ENCODE assay signal across 13 cellular contexts in the genomic region with DNA sequence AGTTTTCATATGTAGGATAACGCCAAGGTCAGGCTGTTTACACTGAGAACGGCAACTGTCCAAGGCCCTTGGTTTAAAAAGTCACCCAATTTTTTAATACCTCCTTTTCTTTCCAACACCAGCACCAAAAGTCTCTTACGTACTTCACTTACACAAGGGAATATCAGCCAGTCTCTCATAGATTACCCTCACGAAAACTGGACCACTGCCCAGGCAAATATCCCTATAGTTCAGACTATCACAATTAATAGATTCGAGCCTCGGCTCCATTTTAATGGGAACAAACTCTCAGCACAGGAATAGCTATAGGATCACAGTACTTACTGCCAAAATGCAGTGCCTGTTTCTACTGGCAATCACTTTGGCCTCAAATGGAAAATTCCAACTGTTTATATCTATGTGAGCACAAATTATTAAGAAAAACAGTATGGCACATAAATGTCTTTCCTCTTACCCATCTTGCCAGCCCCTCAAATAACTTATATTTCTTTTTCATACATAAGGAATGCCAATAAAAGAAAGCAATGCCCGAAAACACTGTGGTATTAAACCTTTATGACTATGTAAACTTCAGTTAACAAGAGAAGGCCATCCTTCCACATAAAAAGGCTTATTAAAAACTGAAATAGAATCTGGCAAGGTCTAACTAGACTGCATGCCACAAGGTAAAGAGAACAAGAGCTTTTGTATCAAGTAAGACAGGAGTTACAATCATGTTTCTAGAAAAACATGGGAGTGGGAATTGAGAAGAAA.
A peak's percentile ranks its signal among the peaks of the same experiment; 100 is the strongest.
DNase-seq lines count a peak whose midpoint lies in the region; ATAC-seq and TF ChIP-seq lines count a peak whose summit lies in the region.
"Had no signal": no experiment of that assay in that cellular context is flagged by ENCODE, and none has a peak within 500 bp of the region (broad histone marks: within the 10 kb centered on the region; RNA-seq: fewer than 3 reads in every experiment).

No MANE protein-coding gene starts in this region.

- H3K4me3 Mint-ChIP-seq in CD4-positive, CD25-positive, alpha-beta regulatory T cell = peak overlapping the region; percentile 6 to 72 (median 19)
- no peak overlapping the region for H3K4me3 Mint-ChIP-seq in type B pancreatic cell
- H3K4me3 Mint-ChIP-seq: activated T-cell treated with anti-CD3 and anti-CD28 coated beads, Interleukin-2, amount 50 U/mL, for 4 hours; immature natural killer cell; natural killer cell had no signal

- TF ChIP-seq CTCF in coronary artery (IDR thresholded peaks at IDR 0.05) = no peak
- TF ChIP-seq CTCF in psoas muscle (IDR thresholded peaks at IDR 0.05) = no peak
- no peak for TF ChIP-seq CTCF in type B pancreatic cell (conservative IDR thresholded peaks at IDR 0.05)

- ATAC-seq in CD4-positive, CD25-positive, alpha-beta regulatory T cell (ENCODE audit: low read depth in 2 of 2) = no peak
- ATAC-seq in psoas muscle (no peak), HG02759 (IDR thresholded peaks at IDR 0.05; ENCODE audit: unreplicated experiment) (no peak)
- ATAC-seq: activated T-cell treated with anti-CD3 and anti-CD28 coated beads, Interleukin-2, amount 50 U/mL, for 4 hours; natural killer cell had no signal

- H3K27me3 ChIP-seq in CD4-positive, CD25-positive, alpha-beta regulatory T cell (ENCODE audit: control insufficient read depth, insufficient read depth, low read length) = no peaks in the 10 kb centered on the region
- H3K27me3 ChIP-seq in MG63 (no peaks in the 10 kb centered on the region), psoas muscle (ENCODE audit: insufficient read depth in 3 of 3, low read length in 2 of 3) (no peaks in the 10 kb centered on the region)

- WGBS in psoas muscle, 3 donors = 34 to 42% (median 35%) methylated on average over 7 of the region's 7 CpGs

- no peaks in the 10 kb centered on the region for H3K9me3 ChIP-seq in CD4-positive, CD25-positive, alpha-beta regulatory T cell (ENCODE audit: control insufficient read depth in 2 of 2, low read length in 2 of 2)
- H3K9me3 ChIP-seq in MG63 (no peaks in the 10 kb centered on the region), psoas muscle (no peaks in the 10 kb centered on the region)

- no peak overlapping the region for H3K27ac ChIP-seq in CD4-positive, CD25-positive, alpha-beta regulatory T cell (ENCODE audit: insufficient read depth, low read length, poor library complexity, severe bottlenecking)
- H3K27ac ChIP-seq in coronary artery (peak overlapping the region; percentile 70 to 78), psoas muscle (peak overlapping the region; percentile 98)

- no peaks in the 10 kb centered on the region for H3K27me3 Mint-ChIP-seq in CD4-positive, CD25-positive, alpha-beta regulatory T cell
- H3K27me3 Mint-ChIP-seq in type B pancreatic cell = no peaks in the 10 kb centered on the region

- no peak for DNase-seq in CD4-positive, CD25-positive, alpha-beta regulatory T cell
- DNase-seq in MG63 = peak; percentile 43
- no peak for DNase-seq in coronary artery (ENCODE audit: low spot score)
- DNase-seq in psoas muscle = no peak
- DNase-seq in NCI-H526 (lab: John Stamatoyannopoulos, UW) = no peak
- no peak for DNase-seq in T-helper 2 cell
- no peak for DNase-seq in type B pancreatic cell (ENCODE audit: extremely low spot score, unreplicated experiment)
- DNase-seq: activated T-cell treated with anti-CD3 and anti-CD28 coated beads, Interleukin-2, amount 50 U/mL, for 4 hours; immature natural killer cell; natural killer cell; NCI-H510A treated with DMSO at 0.1 percent for 48 hours; SHP77 had no signal

- H3K4me1 Mint-ChIP-seq in CD4-positive, CD25-positive, alpha-beta regulatory T cell = peaks cover 40 to 56% (median 44%) of the 10 kb centered on the region in 4 donors
- H3K4me1 Mint-ChIP-seq in type B pancreatic cell (ENCODE audit: unreplicated experiment) = peaks cover 37% of the 10 kb centered on the region

- H3K27ac Mint-ChIP-seq in CD4-positive, CD25-positive, alpha-beta regulatory T cell = peak overlapping the region in 1 of 3 donors; percentile 71
- H3K27ac Mint-ChIP-seq in type B pancreatic cell = no peak overlapping the region
- H3K27ac Mint-ChIP-seq: immature natural killer cell, natural killer cell had no signal

- intact Hi-C loops in psoas muscle (cut with DNase I) = no loop called here

- peak overlapping the region; percentile 15 for H3K4me3 ChIP-seq in CD4-positive, CD25-positive, alpha-beta regulatory T cell (ENCODE audit: low read depth, low read length)
- H3K4me3 ChIP-seq in MG63 (no peak overlapping the region), coronary artery (peak overlapping the region; percentile 36), psoas muscle (no peak overlapping the region)

- no peaks in the 10 kb centered on the region for H3K9me3 Mint-ChIP-seq in CD4-positive, CD25-positive, alpha-beta regulatory T cell
- H3K9me3 Mint-ChIP-seq in type B pancreatic cell = no peaks in the 10 kb centered on the region
- H3K9me3 Mint-ChIP-seq: activated T-cell treated with anti-CD3 and anti-CD28 coated beads, Interleukin-2, amount 50 U/mL, for 4 hours; immature natural killer cell; natural killer cell had no signal

- H3K36me3 Mint-ChIP-seq in CD4-positive, CD25-positive, alpha-beta regulatory T cell = peaks cover 26% of the 10 kb centered on the region
- H3K36me3 Mint-ChIP-seq in type B pancreatic cell = peaks cover 22% of the 10 kb centered on the region
- H3K36me3 Mint-ChIP-seq: natural killer cell had no signal

- peaks cover 62% of the 10 kb centered on the region for H3K36me3 ChIP-seq in CD4-positive, CD25-positive, alpha-beta regulatory T cell (ENCODE audit: control insufficient read depth, insufficient read depth, low read length)
- H3K36me3 ChIP-seq in MG63 = peaks cover 79% of the 10 kb centered on the region
- H3K36me3 ChIP-seq in psoas muscle (ENCODE audit: insufficient read depth in 1 of 2, low read depth in 1 of 2) = peaks cover 10 to 18% of the 10 kb centered on the region in 2 donors

- H3K4me1 ChIP-seq in CD4-positive, CD25-positive, alpha-beta regulatory T cell (ENCODE audit: control insufficient read depth, insufficient read depth, low read length, poor library complexity, severe bottlenecking) = peaks cover 47% of the 10 kb centered on the region
- H3K4me1 ChIP-seq in psoas muscle = peaks cover 90% of the 10 kb centered on the region

Comparison
In these comparisons a context has a peak if more than half of its experiments do, and no peak if none do; other contexts are left out.
1. H3K4me3 ChIP-seq: peak in CD4-positive, CD25-positive, alpha-beta regulatory T cell (single experiment) and coronary artery (single experiment); none in MG63 (single experiment) and psoas muscle (single experiment).